ENCODE assay signal across 9 cellular contexts in the genomic region with DNA sequence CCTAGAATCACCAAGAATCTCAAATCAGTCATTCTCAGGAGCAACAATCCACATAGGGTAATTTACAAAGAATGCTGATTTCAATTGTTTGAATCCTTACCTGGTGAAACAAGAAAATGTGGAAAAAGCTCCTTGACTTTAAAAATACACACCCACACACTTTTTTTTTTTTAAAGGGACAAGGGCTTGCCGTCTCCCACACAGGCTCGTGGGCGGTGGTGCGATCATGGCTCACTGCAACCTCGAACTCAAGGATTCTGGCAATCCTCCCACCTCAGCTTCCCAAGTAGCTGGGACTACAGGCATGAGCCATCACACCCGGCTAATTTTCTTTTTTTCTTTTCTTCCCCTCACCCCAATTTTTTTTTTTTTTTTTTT. TPM values are rescaled to one million over a fixed set of nuclear protein-coding genes. Genes with fewer than 3 reads are reported as not detected.
DNase-seq lines count a peak whose midpoint lies in the region; ATAC-seq and TF ChIP-seq lines count a peak whose summit lies in the region.
"Had no signal": no experiment of that assay in that cellular context is flagged by ENCODE, and none has a peak within 500 bp of the region (broad histone marks: within the 10 kb centered on the region; RNA-seq: fewer than 3 reads in every experiment).

No MANE protein-coding gene starts in this region.

- 36 to 43% methylated on average over 6 of the region's 6 CpGs for WGBS in esophagus, 2 donors

- CTCF ChIA-PET in Panc1 (lab: Charles Lee) = interaction anchor here (0.6 kb wide), 1 partner anchor 117 kb away, joined by 3 read pairs; no protein-coding TSS in a partner anchor
- CTCF ChIA-PET in naive thymus-derived CD4-positive, alpha-beta T cell (lab: Charles Lee) = no interaction called here

- no peaks in the 10 kb centered on the region for H3K9me3 ChIP-seq in Panc1 (ENCODE audit: control insufficient read depth, insufficient read depth, low read depth, low read length)
- no peaks in the 10 kb centered on the region for H3K9me3 ChIP-seq in esophagus (ENCODE audit: control insufficient read depth in 2 of 2, insufficient read depth in 1 of 2, low read depth in 1 of 2, low read length in 1 of 2)
- no peaks in the 10 kb centered on the region for H3K9me3 ChIP-seq in mucosa of stomach (ENCODE audit: control insufficient read depth, low read length)
- H3K9me3 ChIP-seq in naive thymus-derived CD4-positive, alpha-beta T cell (ENCODE audit: control insufficient read depth in 2 of 3, low read length in 3 of 3) = no peaks in the 10 kb centered on the region

- no peaks in the 10 kb centered on the region for H3K36me3 Mint-ChIP-seq in naive thymus-derived CD4-positive, alpha-beta T cell

- POLR2A ChIA-PET in Panc1 (lab: Charles Lee) = no interaction called here
- POLR2A ChIA-PET in naive thymus-derived CD4-positive, alpha-beta T cell (lab: Charles Lee) = no interaction called here

- DNase-seq in Panc1 (ENCODE audit: low read depth, low spot score) = no peak
- DNase-seq in COLO668 (lab: John Stamatoyannopoulos, UW; ENCODE audit: unreplicated experiment) = no peak
- DNase-seq in NCI-H446 (lab: John Stamatoyannopoulos, UW) = no peak
- no peak for DNase-seq in NCI-H2107 (lab: John Stamatoyannopoulos, UW)
- DNase-seq in naive thymus-derived CD4-positive, alpha-beta T cell = no peak
- DNase-seq: activated CD4-positive, alpha-beta T cell treated with anti-CD3 and anti-CD28 coated beads, Interleukin-2, amount 50 U/mL, for 1 hour had no signal

- H3K9me3 Mint-ChIP-seq in naive thymus-derived CD4-positive, alpha-beta T cell = no peaks in the 10 kb centered on the region

- H3K27ac Mint-ChIP-seq in naive thymus-derived CD4-positive, alpha-beta T cell = no peak overlapping the region

- no peak overlapping the region for H3K4me3 Mint-ChIP-seq in naive thymus-derived CD4-positive, alpha-beta T cell

- H3K36me3 ChIP-seq in Panc1 (ENCODE audit: control insufficient read depth, insufficient read depth, low read length) (no peaks in the 10 kb centered on the region), esophagus (ENCODE audit: control insufficient read depth in 2 of 2, insufficient read depth in 2 of 2, low read length in 1 of 2) (no peaks in the 10 kb centered on the region), mucosa of stomach (ENCODE audit: control insufficient read depth, insufficient read depth, low read length) (no peaks in the 10 kb centered on the region)
- no peaks in the 10 kb centered on the region for H3K36me3 ChIP-seq in naive thymus-derived CD4-positive, alpha-beta T cell (ENCODE audit: control insufficient read depth in 2 of 3, insufficient read depth in 3 of 3, low read length in 3 of 3)

- H3K27me3 ChIP-seq in Panc1 (ENCODE audit: control insufficient read depth, insufficient read depth, low read length) (no peaks in the 10 kb centered on the region), esophagus (ENCODE audit: control insufficient read depth in 1 of 2, insufficient read depth in 2 of 2, low read length in 2 of 2) (no peaks in the 10 kb centered on the region), mucosa of stomach (ENCODE audit: control insufficient read depth, insufficient read depth, low read length) (no peaks in the 10 kb centered on the region)
- H3K27me3 ChIP-seq in naive thymus-derived CD4-positive, alpha-beta T cell (ENCODE audit: control insufficient read depth in 2 of 2, insufficient read depth in 2 of 2, low read length in 2 of 2) = no peaks in the 10 kb centered on the region

- peak overlapping the region; percentile 82 for H3K27ac ChIP-seq in 22Rv1
- peak overlapping the region; percentile 99 for H3K27ac ChIP-seq in Panc1 (ENCODE audit: low read length)
- peak overlapping the region; percentile 68 to 87 for H3K27ac ChIP-seq in esophagus (ENCODE audit: low read depth in 2 of 2, low read length in 1 of 2)
- no peak overlapping the region for H3K27ac ChIP-seq in naive thymus-derived CD4-positive, alpha-beta T cell (ENCODE audit: low read depth, low read length)

- TSS peak; percentile 16 for BruUV-seq in Panc1 (replicated peaks; lab: Mats Ljungman, UMichigan)

- TF ChIP-seq CTCF in 22Rv1 (IDR thresholded peaks at IDR 0.05) = no peak
- TF ChIP-seq CTCF in Panc1 (IDR thresholded peaks at IDR 0.05) = no peak

- peaks cover 0 to 5% (median 0%) of the 10 kb centered on the region in 5 donors for H3K27me3 Mint-ChIP-seq in naive thymus-derived CD4-positive, alpha-beta T cell

- ATAC-seq in Panc1 = peak; percentile 29
- no peak for ATAC-seq in naive thymus-derived CD4-positive, alpha-beta T cell

- peak overlapping the region in 1 of 2 experiments; percentile 2; a peak in 1 of 4 replicates for H3K4me3 ChIP-seq in Panc1 (ENCODE audit: low read depth in 2 of 2, low read length in 2 of 2)
- H3K4me3 ChIP-seq in esophagus (ENCODE audit: low read depth in 1 of 2, low read length in 2 of 2) = no peak overlapping the region
- no peak overlapping the region for H3K4me3 ChIP-seq in mucosa of stomach (ENCODE audit: low read length)
- H3K4me3 ChIP-seq in naive thymus-derived CD4-positive, alpha-beta T cell (ENCODE audit: low read length) = no peak overlapping the region

- peak overlapping the region; percentile 36 for H3K9ac ChIP-seq in mucosa of stomach (ENCODE audit: low read length)

- H3K4me1 Mint-ChIP-seq in naive thymus-derived CD4-positive, alpha-beta T cell = no peaks in the 10 kb centered on the region

- intact Hi-C loops in Panc1 (cut with micrococcal nuclease; ENCODE audit: unreplicated experiment) = no loop called here
- intact Hi-C loops in naive thymus-derived CD4-positive, alpha-beta T cell (cut with micrococcal nuclease) = no loop called here

- in situ Hi-C loops in Panc1 (cut with HindIII; ENCODE audit: low pct_unique_long_range_greater_than_20kb, low sequenced_read_pairs) = no loop called here

- H3K4me1 ChIP-seq in Panc1 (ENCODE audit: control insufficient read depth, insufficient read depth, low read length) = peaks cover 71% of the 10 kb centered on the region
- peaks cover 2 to 3% of the 10 kb centered on the region in 2 donors for H3K4me1 ChIP-seq in esophagus (ENCODE audit: control insufficient read depth in 2 of 2, insufficient read depth in 2 of 2, low read length in 1 of 2)
- H3K4me1 ChIP-seq in mucosa of stomach (ENCODE audit: control insufficient read depth, insufficient read depth, low read length) = peaks cover 32% of the 10 kb centered on the region
- no peaks in the 10 kb centered on the region for H3K4me1 ChIP-seq in naive thymus-derived CD4-positive, alpha-beta T cell (ENCODE audit: control insufficient read depth in 2 of 2, insufficient read depth in 2 of 2, low read length in 2 of 2)

RNA-seq across cellular contexts. Expression of a gene that starts 30.7 kb away (rescaled TPM):
- total RNA-seq in Panc1 (2021; ENCODE audit: unreplicated experiment) = 132 TPM
- polyA plus RNA-seq in Panc1 (2012; ENCODE audit: insufficient read length) = 11.2 TPM
- polyA plus RNA-seq in esophagus = 1 to 10 TPM; 1.6 to 6.5 TPM
- 10 to 100 TPM in 2 of 5 experiments, 1 to 10 TPM in 3; 5.2 to 10.8 (median 7.7) TPM for total RNA-seq in naive thymus-derived CD4-positive, alpha-beta T cell
- polyA plus RNA-seq in naive thymus-derived CD4-positive, alpha-beta T cell = 1 to 10 TPM in 1 of 2 donors, under 1 TPM in 1; 0.60 to 1.9 TPM

RNA-seq across cellular contexts. Expression of a gene that starts 32.8 kb away (rescaled TPM):
- 34.8 TPM for total RNA-seq in Panc1 (2021; ENCODE audit: unreplicated experiment)
- polyA plus RNA-seq in Panc1 (2012; ENCODE audit: insufficient read length) = 76.6 TPM
- polyA plus RNA-seq in esophagus = 1 to 10 TPM; 1.2 to 1.5 TPM
- total RNA-seq in naive thymus-derived CD4-positive, alpha-beta T cell = 10 to 100 TPM in 4 of 5 experiments, 1 to 10 TPM in 1; 5.5 to 54.0 (median 45.0) TPM
- polyA plus RNA-seq in naive thymus-derived CD4-positive, alpha-beta T cell = 10 to 100 TPM; 23.3 to 24.1 TPM

Comparison
In these comparisons a context has a peak if more than half of its experiments do, and no peak if none do; other contexts are left out.
1. RNA of a gene that starts 30.7 kb away (total RNA-seq): 132 TPM in Panc1 (single experiment); 5.2 to 10.8 TPM in naive thymus-derived CD4-positive, alpha-beta T cell; every median in the first group is over 10 times any median in the second.